In the genomic region with DNA sequence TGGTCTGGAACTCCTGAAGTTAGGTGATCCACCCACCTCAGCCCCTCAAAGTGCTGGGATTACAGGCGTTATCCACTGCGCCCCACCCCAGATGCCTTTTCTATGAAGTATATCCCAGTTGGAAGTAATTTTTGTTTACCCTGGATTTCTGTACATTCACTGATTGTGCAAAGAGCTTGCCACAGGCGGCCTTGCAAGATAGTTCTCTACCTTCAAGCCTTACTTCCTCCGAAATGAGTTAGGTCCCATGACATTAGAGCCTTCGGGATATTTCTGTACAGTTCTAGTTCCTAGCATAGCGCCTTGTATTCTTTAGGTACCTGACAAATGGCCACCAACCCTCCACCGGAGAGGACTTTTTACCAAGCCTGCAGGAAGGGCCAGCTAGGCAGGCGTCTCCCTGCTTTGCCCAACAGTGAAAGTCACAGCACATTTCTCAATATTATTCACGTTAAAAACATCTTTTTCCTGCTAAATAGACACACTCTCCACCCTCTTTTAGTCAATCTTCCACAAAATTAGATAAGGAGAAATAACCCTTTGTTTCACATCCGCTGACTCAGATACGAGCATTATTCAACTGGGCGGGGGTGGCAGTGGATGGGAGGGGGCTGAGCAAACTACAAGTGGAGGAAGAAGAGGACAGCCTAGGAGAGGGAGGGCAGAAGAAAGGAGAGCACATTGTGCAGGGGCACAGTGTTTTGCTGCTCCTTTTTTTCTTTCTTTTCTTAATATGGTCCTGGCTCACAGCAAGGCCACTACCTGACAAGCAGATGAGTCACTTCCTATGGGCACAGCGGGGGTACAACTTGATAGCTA, we compare ENCODE assay signal across 8 cellular contexts. TPM values are rescaled to one million over a fixed set of nuclear protein-coding genes. Genes with fewer than 3 reads are reported as not detected.
DNase-seq lines count a peak whose midpoint lies in the region; ATAC-seq, FAIRE-seq and TF ChIP-seq lines count a peak whose summit lies in the region.

No MANE protein-coding gene starts in this region.

- no peaks in the 10 kb centered on the region for H3K36me3 ChIP-seq in gastroesophageal sphincter

- H3K27ac ChIP-seq in A549: peak overlapping the region; percentile 97 to 100
- H3K27ac ChIP-seq in gastroesophageal sphincter: peak overlapping the region in 2 of 4 donors; percentile 14 to 41

- H3K4me1 ChIP-seq in A549: peaks cover 45% of the 10 kb centered on the region
- peaks cover 0 to 25% (median 0%) of the 10 kb centered on the region in 3 donors for H3K4me1 ChIP-seq in gastroesophageal sphincter

- H3K27me3 Mint-ChIP-seq in HFFc6 (ENCODE audit: insufficient read depth): peaks cover 3% of the 10 kb centered on the region
- peaks cover 36% of the 10 kb centered on the region for H3K27me3 Mint-ChIP-seq in activated CD4-positive, alpha-beta memory T cell treated with anti-CD3 and anti-CD28 coated beads for 36 hours

- TF ChIP-seq EP300 in A549 (IDR thresholded peaks at IDR 0.05) (peak; percentile 20 to 62; a peak in 3 of 5 replicates), gastroesophageal sphincter (IDR thresholded peaks at IDR 0.05) (no peak)

- FAIRE-seq in A549 (lab: Jason Lieb, UNC): peak; percentile 39

- 11% methylated on average over 13 of the region's 13 CpGs for WGBS in A549 (ENCODE audit: missing lambda C conversion rate)
- WGBS in gastroesophageal sphincter (ENCODE audit: low coverage in 1 of 2), 2 donors: 65 to 90% methylated on average over 6 to 10 of the region's 13 CpGs

- no peaks in the 10 kb centered on the region for H3K9me3 ChIP-seq in A549
- H3K9me3 ChIP-seq in gastroesophageal sphincter: no peaks in the 10 kb centered on the region

- H3K4me3 Mint-ChIP-seq in HFFc6: peak overlapping the region; percentile 93
- H3K4me3 Mint-ChIP-seq in activated CD4-positive, alpha-beta memory T cell treated with anti-CD3 and anti-CD28 coated beads for 36 hours: peak overlapping the region; percentile 74

- peak overlapping the region; percentile 88 for H3K4me2 ChIP-seq in A549

- peaks cover 44% of the 10 kb centered on the region for H3K27me3 ChIP-seq in gastroesophageal sphincter

- CTCF ChIA-PET in A549 (lab: Yijun Ruan, JAX): interaction anchor here (0.5 to 3.9 kb wide), 10 partner anchors 9 to 118 kb away, joined by 3 to 17 read pairs (median 4); partner anchors contain the start of gene CAPRIN2
- CTCF ChIA-PET in activated CD4-positive, alpha-beta memory T cell treated with anti-CD3 and anti-CD28 coated beads for 36 hours (lab: Charles Lee): interaction anchor here (1.5 to 1.6 kb wide), 2 partner anchors 10 to 13 kb away, joined by 4 to 5 read pairs; no protein-coding TSS in a partner anchor

- no peaks in the 10 kb centered on the region for H3K9me3 Mint-ChIP-seq in HFFc6
- H3K9me3 Mint-ChIP-seq in activated CD4-positive, alpha-beta memory T cell treated with anti-CD3 and anti-CD28 coated beads for 36 hours: no peaks in the 10 kb centered on the region

- peaks cover 54% of the 10 kb centered on the region for H3K4me1 Mint-ChIP-seq in HFFc6 (ENCODE audit: low read depth)
- peaks cover 16% of the 10 kb centered on the region for H3K4me1 Mint-ChIP-seq in activated CD4-positive, alpha-beta memory T cell treated with anti-CD3 and anti-CD28 coated beads for 36 hours (ENCODE audit: low read depth)

- peak; percentile 68 to 72 for ATAC-seq in A549
- peak; percentile 18 for ATAC-seq in gastroesophageal sphincter
- ATAC-seq in HG02852 (IDR thresholded peaks at IDR 0.05; ENCODE audit: unreplicated experiment): no peak

- peak overlapping the region; percentile 98 for H3K27ac Mint-ChIP-seq in HFFc6
- peak overlapping the region; percentile 66 for H3K27ac Mint-ChIP-seq in activated CD4-positive, alpha-beta memory T cell treated with anti-CD3 and anti-CD28 coated beads for 36 hours

- TF ChIP-seq POLR2A in A549 (IDR thresholded peaks at IDR 0.05; ENCODE audit: low read length) (no peak), gastroesophageal sphincter (IDR thresholded peaks at IDR 0.05) (no peak)

- TF ChIP-seq CTCF in A549 (IDR thresholded peaks at IDR 0.05): no peak
- TF ChIP-seq CTCF in HFFc6 (IDR thresholded peaks at IDR 0.05): no peak
- no peak for TF ChIP-seq CTCF in gastroesophageal sphincter (IDR thresholded peaks at IDR 0.05)
- no peak for TF ChIP-seq CTCF in retinal pigment epithelial cell (conservative IDR thresholded peaks at IDR 0.05; ENCODE audit: low read depth, low read length)

- peaks cover 5% of the 10 kb centered on the region for H3K36me3 Mint-ChIP-seq in HFFc6 (ENCODE audit: low read depth)
- H3K36me3 Mint-ChIP-seq in activated CD4-positive, alpha-beta memory T cell treated with anti-CD3 and anti-CD28 coated beads for 36 hours: no peaks in the 10 kb centered on the region

- DNase-seq in A549 (ENCODE audit: low read depth in 1 of 2, low spot score in 1 of 2): peak; percentile 86 to 92
- peak; percentile 68 for DNase-seq in HFFc6
- DNase-seq in activated CD4-positive, alpha-beta memory T cell treated with anti-CD3 and anti-CD28 coated beads for 36 hours: peak; percentile 54
- no peak for DNase-seq in retinal pigment epithelial cell (ENCODE audit: low read depth)
- no peak for DNase-seq in epidermal melanocyte (ENCODE audit: insufficient read length, low spot score)
- DNase-seq in stimulated activated CD4-positive, alpha-beta T cell treated with anti-CD3 and anti-CD28 coated beads, Interleukin-4, amount 100 ng/mL, for 24 hours: no peak

- intact Hi-C loops in activated CD4-positive, alpha-beta memory T cell treated with anti-CD3 and anti-CD28 coated beads for 36 hours (cut with micrococcal nuclease): loop anchor here (1.0 to 2.0 kb wide), 2 partner anchors 40 to 100 kb away; partner anchors contain the start of genes CAPRIN2 and IPO8

- H3K4me3 ChIP-seq in A549: peak overlapping the region; percentile 73
- peak overlapping the region in 1 of 2 donors; percentile 62 for H3K4me3 ChIP-seq in gastroesophageal sphincter
- H3K4me3 ChIP-seq in retinal pigment epithelial cell (ENCODE audit: low read length): peak overlapping the region; percentile 73

- no peak for TF ChIP-seq RAD21 in A549 (conservative IDR thresholded peaks at IDR 0.05 in 1 of 2, IDR thresholded peaks at IDR 0.05 in 1 of 2)

- POLR2A ChIA-PET in A549 (lab: Yijun Ruan, JAX): interaction anchor here (1.0 to 3.8 kb wide), 6 partner anchors 19 to 173 kb away, joined by 3 to 90 read pairs (median 8); partner anchors contain the start of genes CAPRIN2 and IPO8
- POLR2A ChIA-PET in activated CD4-positive, alpha-beta memory T cell treated with anti-CD3 and anti-CD28 coated beads for 36 hours (lab: Charles Lee): no interaction called here

TF ChIP-seq in A549, 52 proteins besides CTCF, POLR2A, EP300 and RAD21 (continues in another document):
- TF ChIP-seq MAZ (IDR thresholded peaks at IDR 0.05; ENCODE audit: borderline replicate concordance, low read depth, low read length) (no peak), KDM1A (IDR thresholded peaks at IDR 0.05; ENCODE audit: low read depth) (no peak), GATA3 (IDR thresholded peaks at IDR 0.05; ENCODE audit: borderline replicate concordance) (peak; percentile 36; the same call in 1 of the 2 replicates), ZC3H11A (IDR thresholded peaks at IDR 0.05) (no peak), SMC3 (IDR thresholded peaks at IDR 0.05) (peak; percentile 18; the same call in 1 of the 3 replicates), MAX (IDR thresholded peaks at IDR 0.05) (0 out of 2 replicates have a peak, but pooled peaks have one; percentile 79), JUNB (IDR thresholded peaks at IDR 0.05) (peak; percentile 87), MAFK (IDR thresholded peaks at IDR 0.05; ENCODE audit: partially characterized antibody) (peak; percentile 39), FOSL2 (IDR thresholded peaks at IDR 0.05) (peak; percentile 60), FOSL2 (CRISPR knock-in tag; IDR thresholded peaks at IDR 0.05) (peak; percentile 78), CEBPB (IDR thresholded peaks at IDR 0.05) (peak; percentile 16 to 29)
- TF ChIP-seq, protein P1, sequence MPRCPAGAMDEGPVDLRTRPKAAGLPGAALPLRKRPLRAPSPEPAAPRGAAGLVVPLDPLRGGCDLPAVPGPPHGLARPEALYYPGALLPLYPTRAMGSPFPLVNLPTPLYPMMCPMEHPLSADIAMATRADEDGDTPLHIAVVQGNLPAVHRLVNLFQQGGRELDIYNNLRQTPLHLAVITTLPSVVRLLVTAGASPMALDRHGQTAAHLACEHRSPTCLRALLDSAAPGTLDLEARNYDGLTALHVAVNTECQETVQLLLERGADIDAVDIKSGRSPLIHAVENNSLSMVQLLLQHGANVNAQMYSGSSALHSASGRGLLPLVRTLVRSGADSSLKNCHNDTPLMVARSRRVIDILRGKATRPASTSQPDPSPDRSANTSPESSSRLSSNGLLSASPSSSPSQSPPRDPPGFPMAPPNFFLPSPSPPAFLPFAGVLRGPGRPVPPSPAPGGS (IDR thresholded peaks at IDR 0.05): peak; percentile 6; the same call in 1 of the 3 replicates
- TF ChIP-seq, protein P2, sequence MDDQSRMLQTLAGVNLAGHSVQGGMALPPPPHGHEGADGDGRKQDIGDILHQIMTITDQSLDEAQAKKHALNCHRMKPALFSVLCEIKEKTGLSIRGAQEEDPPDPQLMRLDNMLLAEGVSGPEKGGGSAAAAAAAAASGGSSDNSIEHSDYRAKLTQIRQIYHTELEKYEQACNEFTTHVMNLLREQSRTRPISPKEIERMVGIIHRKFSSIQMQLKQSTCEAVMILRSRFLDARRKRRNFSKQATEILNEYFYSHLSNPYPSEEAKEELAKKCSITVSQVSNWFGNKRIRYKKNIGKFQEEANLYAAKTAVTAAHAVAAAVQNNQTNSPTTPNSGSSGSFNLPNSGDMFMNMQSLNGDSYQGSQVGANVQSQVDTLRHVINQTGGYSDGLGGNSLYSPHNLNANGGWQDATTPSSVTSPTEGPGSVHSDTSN (IDR thresholded peaks at IDR 0.05): 0 out of 2 replicates have a peak, but pooled peaks have one; percentile 50

RNA-seq across cellular contexts. Expression of gene CAPRIN2, which starts 40.0 kb away (rescaled TPM):
- polyA plus RNA-seq in A549 (2011; rRNA removed) (26.2 and 31.6 TPM in 2 replicates), A549 (2017; fragmentation: RNase III; extraction: RNeasy Plus Mini Kit Qiagen cat#74134 plus additional on column Dnase treatment) (23.1 to 25.0 TPM (median 24.2 TPM) in 3 replicates)
- 8.2 and 8.9 TPM in 2 replicates for polyA plus RNA-seq in A549 (2012; cell fraction: cytosol; rRNA removed)
- polyA plus RNA-seq in A549 (2012; cell fraction: nucleus; rRNA removed): 17.7 and 32.2 TPM in 2 replicates
- polyA minus RNA-seq in A549 (2011; rRNA and poly(A)+ RNA removed): 12.0 and 14.0 TPM in 2 replicates
- total RNA-seq in HFFc6 (2021; fragmentation: NEBNext Ultra II Directional; extraction: Animal tissue kit (Norgen Biotek cat#: 25700)): 10 to 100 TPM; 13.3 to 21.4 (median 19.1) TPM
- 10 to 100 TPM in 1 of 2 experiments, 1 to 10 TPM in 1; 10.0 to 11.5 TPM for total RNA-seq in activated CD4-positive, alpha-beta memory T cell treated with anti-CD3 and anti-CD28 coated beads for 36 hours
- total RNA-seq in gastroesophageal sphincter: 10 to 100 TPM; 20.5 to 38.3 (median 27.8) TPM

Comparison
In these comparisons a context has a peak if more than half of its experiments do, and no peak if none do; other contexts are left out.
1. DNase-seq: peak in A549 (2 of 2), HFFc6 (single experiment) and activated CD4-positive, alpha-beta memory T cell treated with anti-CD3 and anti-CD28 coated beads for 36 hours (single experiment); none in retinal pigment epithelial cell (single experiment), epidermal melanocyte (single experiment) and stimulated activated CD4-positive, alpha-beta T cell treated with anti-CD3 and anti-CD28 coated beads, Interleukin-4, amount 100 ng/mL, for 24 hours (single experiment).